Comparison of ENCODE assay signal across 12 cellular contexts in the genomic region with DNA sequence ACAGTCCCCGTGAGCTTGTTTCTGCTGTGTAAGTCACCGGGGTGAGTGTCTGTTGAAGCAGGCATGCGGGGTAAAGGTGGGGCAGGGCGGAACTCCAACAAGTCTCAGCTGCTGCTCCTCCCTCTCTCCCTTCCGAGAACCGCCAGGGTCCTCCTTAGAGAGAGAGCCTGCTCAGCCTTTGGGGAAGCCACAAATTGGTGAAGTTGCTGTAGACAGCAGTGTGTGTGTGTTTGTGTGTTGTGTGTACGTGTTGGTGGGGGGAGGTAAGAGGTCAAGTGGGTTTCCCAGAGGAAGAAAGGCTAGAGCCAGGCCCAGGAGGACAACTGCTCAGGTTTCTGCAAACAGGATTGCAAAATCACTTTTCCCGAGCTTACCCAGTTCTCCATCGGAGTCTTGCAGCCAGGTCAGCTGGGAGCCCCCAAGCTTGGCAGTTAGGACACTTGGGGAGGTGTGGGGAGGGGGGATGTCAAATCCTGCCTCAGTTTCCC. TPM values are rescaled to one million over a fixed set of nuclear protein-coding genes. Genes with fewer than 3 reads are reported as not detected.
A peak's percentile ranks its signal among the peaks of the same experiment; 100 is the strongest.
DNase-seq lines count a peak whose midpoint lies in the region; ATAC-seq and TF ChIP-seq lines count a peak whose summit lies in the region.
"Had no signal": no experiment of that assay in that cellular context is flagged by ENCODE, and none has a peak within 500 bp of the region (broad histone marks: within the 10 kb centered on the region; RNA-seq: fewer than 3 reads in every experiment).

No MANE protein-coding gene starts in this region.

- no peak for TF ChIP-seq CTCF in WTC11 (IDR thresholded peaks at IDR 0.05)
- TF ChIP-seq CTCF in stomach (IDR thresholded peaks at IDR 0.05) = no peak

- no peak for DNase-seq in WTC11 (ENCODE audit: low spot score)
- DNase-seq in kidney glomerular epithelial cell (lab: John Stamatoyannopoulos, UW) = peak; percentile 21
- peak; percentile 46 for DNase-seq in stomach
- DNase-seq in RKO (ENCODE audit: low spot score) = no peak
- no peak for DNase-seq in activated CD4-positive, alpha-beta T cell treated with anti-CD3 and anti-CD28 coated beads, Interleukin-2, amount 10 ng/mL, durations not matched to agents 24 days and 14 days
- DNase-seq: activated naive CD4-positive, alpha-beta T cell treated with anti-CD3 and anti-CD28 coated beads, Interleukin-2, amount 50 U/mL, for 16 hours; DND-41; NCI-H1092; nucleus accumbens; SIG-M5 had no signal

- H3K27me3 ChIP-seq in stomach = no peaks in the 10 kb centered on the region

- H3K4me1 ChIP-seq in stomach = peaks cover 27 to 54% (median 41%) of the 10 kb centered on the region in 4 donors

- 11 to 26% (median 12%) methylated on average over 9 of the region's 9 CpGs for WGBS in stomach, 5 donors

- H3K9me3 Mint-ChIP-seq in WTC11 = no peaks in the 10 kb centered on the region
- H3K9me3 Mint-ChIP-seq in activated CD4-positive, alpha-beta T cell treated with anti-CD3 and anti-CD28 coated beads, Interleukin-2, amount 10 ng/mL, durations not matched to agents 24 days and 14 days = no peaks in the 10 kb centered on the region

- no peaks in the 10 kb centered on the region for H3K36me3 Mint-ChIP-seq in WTC11
- no peaks in the 10 kb centered on the region for H3K36me3 Mint-ChIP-seq in activated CD4-positive, alpha-beta T cell treated with anti-CD3 and anti-CD28 coated beads, Interleukin-2, amount 10 ng/mL, durations not matched to agents 24 days and 14 days (ENCODE audit: low read depth)

- no peaks in the 10 kb centered on the region for H3K27me3 Mint-ChIP-seq in WTC11 (ENCODE audit: low read depth)
- peaks cover 30% of the 10 kb centered on the region for H3K27me3 Mint-ChIP-seq in activated CD4-positive, alpha-beta T cell treated with anti-CD3 and anti-CD28 coated beads, Interleukin-2, amount 10 ng/mL, durations not matched to agents 24 days and 14 days

- H3K4me3 Mint-ChIP-seq in WTC11 = no peak overlapping the region
- H3K4me3 Mint-ChIP-seq in activated CD4-positive, alpha-beta T cell treated with anti-CD3 and anti-CD28 coated beads, Interleukin-2, amount 10 ng/mL, durations not matched to agents 24 days and 14 days = no peak overlapping the region

- CTCF ChIA-PET in WTC11 (lab: Charles Lee) = interaction anchor here (0.8 to 5.8 kb wide), 10 partner anchors 8 to 77 kb away, joined by 3 to 49 read pairs (median 4); no protein-coding TSS in a partner anchor

- ATAC-seq in WTC11 = peak; percentile 62
- no peak for ATAC-seq in HG03432 (IDR thresholded peaks at IDR 0.05; ENCODE audit: unreplicated experiment)

- TF ChIP-seq POLR2A in stomach (IDR thresholded peaks at IDR 0.05) = no peak

- no peak for TF ChIP-seq EP300 in Ishikawa (IDR thresholded peaks at IDR 0.05; ENCODE audit: borderline replicate concordance)
- TF ChIP-seq EP300 in stomach (IDR thresholded peaks at IDR 0.05) = no peak

- no peak overlapping the region for H3K4me3 ChIP-seq in stomach

- peaks cover 46% of the 10 kb centered on the region for H3K4me1 Mint-ChIP-seq in WTC11
- H3K4me1 Mint-ChIP-seq in activated CD4-positive, alpha-beta T cell treated with anti-CD3 and anti-CD28 coated beads, Interleukin-2, amount 10 ng/mL, durations not matched to agents 24 days and 14 days = peaks cover 7% of the 10 kb centered on the region

- no peak for TF ChIP-seq RAD21 in Ishikawa (IDR thresholded peaks at IDR 0.05; ENCODE audit: low read depth)

- no peaks in the 10 kb centered on the region for H3K36me3 ChIP-seq in stomach

- no peaks in the 10 kb centered on the region for H3K9me3 ChIP-seq in stomach

- H3K27ac Mint-ChIP-seq in WTC11 = peak overlapping the region; percentile 19
- no peak overlapping the region for H3K27ac Mint-ChIP-seq in activated CD4-positive, alpha-beta T cell treated with anti-CD3 and anti-CD28 coated beads, Interleukin-2, amount 10 ng/mL, durations not matched to agents 24 days and 14 days

- POLR2A ChIA-PET in WTC11 (lab: Charles Lee) = interaction anchor here (1.1 kb wide), 1 partner anchor 14 kb away, joined by 4 read pairs; no protein-coding TSS in a partner anchor

- peak overlapping the region in 4 of 5 donors; percentile 57 to 82 (median 68) for H3K27ac ChIP-seq in stomach

- intact Hi-C loops in stomach (cut with DNase I; ENCODE audit: low total_unique reads) = no loop called here
- intact Hi-C loops in activated CD4-positive, alpha-beta T cell treated with anti-CD3 and anti-CD28 coated beads, Interleukin-2, amount 10 ng/mL, durations not matched to agents 24 days and 14 days (cut with micrococcal nuclease) = no loop called here

TF ChIP-seq in Ishikawa, 13 proteins besides CTCF, POLR2A, EP300 and RAD21:
- peak; percentile 81 for TF ChIP-seq CEBPB (IDR thresholded peaks at IDR 0.05)
- TF ChIP-seq, protein P1, sequence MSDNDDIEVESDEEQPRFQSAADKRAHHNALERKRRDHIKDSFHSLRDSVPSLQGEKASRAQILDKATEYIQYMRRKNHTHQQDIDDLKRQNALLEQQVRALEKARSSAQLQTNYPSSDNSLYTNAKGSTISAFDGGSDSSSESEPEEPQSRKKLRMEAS (IDR thresholded peaks at IDR 0.05) = no peak

TF ChIP-seq in WTC11, 78 proteins besides CTCF, POLR2A, EP300 and RAD21:
- TF ChIP-seq HMGA2 (CRISPR knock-in tag; IDR thresholded peaks at IDR 0.05) (no peak), CREM (CRISPR knock-in tag; IDR thresholded peaks at IDR 0.05) (no peak), ZNF232 (CRISPR knock-in tag; IDR thresholded peaks at IDR 0.05) (no peak), ZNF263 (CRISPR knock-in tag; IDR thresholded peaks at IDR 0.05; ENCODE audit: low read depth) (0 out of 2 replicates have a peak, but pooled peaks have one; percentile 16)
- TF ChIP-seq, protein P2, sequence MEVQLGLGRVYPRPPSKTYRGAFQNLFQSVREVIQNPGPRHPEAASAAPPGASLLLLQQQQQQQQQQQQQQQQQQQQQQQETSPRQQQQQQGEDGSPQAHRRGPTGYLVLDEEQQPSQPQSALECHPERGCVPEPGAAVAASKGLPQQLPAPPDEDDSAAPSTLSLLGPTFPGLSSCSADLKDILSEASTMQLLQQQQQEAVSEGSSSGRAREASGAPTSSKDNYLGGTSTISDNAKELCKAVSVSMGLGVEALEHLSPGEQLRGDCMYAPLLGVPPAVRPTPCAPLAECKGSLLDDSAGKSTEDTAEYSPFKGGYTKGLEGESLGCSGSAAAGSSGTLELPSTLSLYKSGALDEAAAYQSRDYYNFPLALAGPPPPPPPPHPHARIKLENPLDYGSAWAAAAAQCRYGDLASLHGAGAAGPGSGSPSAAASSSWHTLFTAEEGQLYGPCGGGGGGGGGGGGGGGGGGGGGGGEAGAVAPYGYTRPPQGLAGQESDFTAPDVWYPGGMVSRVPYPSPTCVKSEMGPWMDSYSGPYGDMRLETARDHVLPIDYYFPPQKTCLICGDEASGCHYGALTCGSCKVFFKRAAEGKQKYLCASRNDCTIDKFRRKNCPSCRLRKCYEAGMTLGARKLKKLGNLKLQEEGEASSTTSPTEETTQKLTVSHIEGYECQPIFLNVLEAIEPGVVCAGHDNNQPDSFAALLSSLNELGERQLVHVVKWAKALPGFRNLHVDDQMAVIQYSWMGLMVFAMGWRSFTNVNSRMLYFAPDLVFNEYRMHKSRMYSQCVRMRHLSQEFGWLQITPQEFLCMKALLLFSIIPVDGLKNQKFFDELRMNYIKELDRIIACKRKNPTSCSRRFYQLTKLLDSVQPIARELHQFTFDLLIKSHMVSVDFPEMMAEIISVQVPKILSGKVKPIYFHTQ (CRISPR knock-in tag; IDR thresholded peaks at IDR 0.05) = no peak
- TF ChIP-seq, protein P3, sequence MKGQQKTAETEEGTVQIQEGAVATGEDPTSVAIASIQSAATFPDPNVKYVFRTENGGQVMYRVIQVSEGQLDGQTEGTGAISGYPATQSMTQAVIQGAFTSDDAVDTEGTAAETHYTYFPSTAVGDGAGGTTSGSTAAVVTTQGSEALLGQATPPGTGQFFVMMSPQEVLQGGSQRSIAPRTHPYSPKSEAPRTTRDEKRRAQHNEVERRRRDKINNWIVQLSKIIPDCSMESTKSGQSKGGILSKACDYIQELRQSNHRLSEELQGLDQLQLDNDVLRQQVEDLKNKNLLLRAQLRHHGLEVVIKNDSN (CRISPR knock-in tag; IDR thresholded peaks at IDR 0.05) = no peak

RNA-seq across cellular contexts. Expression of a gene that starts 38.9 kb away (rescaled TPM):
- total RNA-seq in WTC11 (2021) (35.0 to 52.6 TPM (median 35.7 TPM) in 3 replicates), stomach (100 to 1,000 TPM in 1 of 5 donors, 10 to 100 TPM in 4; 32.1 to 303 (median 63.6) TPM)
- 10 to 100 TPM; 17.5 to 27.6 (median 25.5) TPM for polyA plus RNA-seq in stomach
- total RNA-seq in activated CD4-positive, alpha-beta T cell treated with anti-CD3 and anti-CD28 coated beads, Interleukin-2, amount 10 ng/mL, durations not matched to agents 24 days and 14 days = not detected in 2 replicates

Comparison
In these comparisons a context has a peak if more than half of its experiments do, and no peak if none do; other contexts are left out.
1. DNase-seq: peak in kidney glomerular epithelial cell (single experiment) and stomach (single experiment); none in WTC11 (single experiment), RKO (single experiment) and activated CD4-positive, alpha-beta T cell treated with anti-CD3 and anti-CD28 coated beads, Interleukin-2, amount 10 ng/mL, durations not matched to agents 24 days and 14 days (single experiment).
2. RNA of a gene that starts 38.9 kb away (total RNA-seq): 32.1 to 303 TPM in stomach and 35.0 to 52.6 TPM in WTC11; not detected in activated CD4-positive, alpha-beta T cell treated with anti-CD3 and anti-CD28 coated beads, Interleukin-2, amount 10 ng/mL, durations not matched to agents 24 days and 14 days; every median in the first group is over 10 times any median in the second.